1 cellular context compared by ENCODE assay signal in genomic region chr14:24874514-24875202, GRCh38.
A peak's percentile ranks its signal among the peaks of the same experiment; 100 is the strongest.
TF ChIP-seq lines count a peak whose summit lies in the region.

No MANE protein-coding gene starts in this region.

TF ChIP-seq in HepG2, 621 proteins besides CTCF, POLR2A, EP300 and RAD21 (continued from another document and continues in another):
- TF ChIP-seq ARID5B (CRISPR knock-in tag; IDR thresholded peaks at IDR 0.05) (peak; percentile 92), FOXO1 (CRISPR knock-in tag; IDR thresholded peaks at IDR 0.05) (peak; percentile 74; the same call in 1 of the 2 replicates), ZNF766 (CRISPR knock-in tag; IDR thresholded peaks at IDR 0.05; ENCODE audit: borderline replicate concordance) (peak; percentile 67; the same call in 1 of the 2 replicates), ZNF205 (CRISPR knock-in tag; IDR thresholded peaks at IDR 0.05) (0 out of 2 replicates have a peak, but pooled peaks have one; percentile 38), ZNF350 (CRISPR knock-in tag; IDR thresholded peaks at IDR 0.05; ENCODE audit: borderline replicate concordance, low read depth) (peak; percentile 22; the same call in 1 of the 2 replicates), ZMYM3 (CRISPR knock-in tag; IDR thresholded peaks at IDR 0.05) (peak; percentile 92), CBX5 (CRISPR knock-in tag; IDR thresholded peaks at IDR 0.05; ENCODE audit: borderline replicate concordance) (peak; percentile 93), FOXA3 (CRISPR knock-in tag; IDR thresholded peaks at IDR 0.05) (peak; percentile 71; the same call in 1 of the 2 replicates), FOSL2 (CRISPR knock-in tag; IDR thresholded peaks at IDR 0.05) (peak; percentile 44; the same call in 1 of the 2 replicates), ZFP82 (CRISPR knock-in tag; IDR thresholded peaks at IDR 0.05; ENCODE audit: borderline replicate concordance) (no peak), ZNF788 (CRISPR knock-in tag; IDR thresholded peaks at IDR 0.05; ENCODE audit: borderline replicate concordance) (peak; percentile 24; the same call in 1 of the 2 replicates), HNF4A (CRISPR knock-in tag; IDR thresholded peaks at IDR 0.05) (peak; percentile 99), SMAD1 (CRISPR knock-in tag; IDR thresholded peaks at IDR 0.05; ENCODE audit: borderline replicate concordance, low read depth) (0 out of 2 replicates have a peak, but pooled peaks have one; percentile 42), SAP130 (CRISPR knock-in tag; IDR thresholded peaks at IDR 0.05; ENCODE audit: low read depth) (peak; percentile 62), CEBPB (IDR thresholded peaks at IDR 0.05; ENCODE audit: borderline replicate concordance, low read depth, low read length) (no peak), ZBTB21 (CRISPR knock-in tag; IDR thresholded peaks at IDR 0.05) (no peak), ZBTB2 (CRISPR knock-in tag; IDR thresholded peaks at IDR 0.05; ENCODE audit: low read depth) (no peak), ZFX (CRISPR knock-in tag; IDR thresholded peaks at IDR 0.05; ENCODE audit: low read depth) (peak; percentile 80), KMT2A (CRISPR knock-in tag; IDR thresholded peaks at IDR 0.05) (peak; percentile 63; the same call in 1 of the 2 replicates), SAFB2 (CRISPR knock-in tag; IDR thresholded peaks at IDR 0.05; ENCODE audit: borderline replicate concordance, low read depth) (peak; percentile 55; the same call in 1 of the 2 replicates), KDM2A (CRISPR knock-in tag; IDR thresholded peaks at IDR 0.05; ENCODE audit: borderline replicate concordance, low read depth) (peak; percentile 40; the same call in 1 of the 2 replicates), ZNF614 (CRISPR knock-in tag; IDR thresholded peaks at IDR 0.05; ENCODE audit: borderline replicate concordance) (peak; percentile 72; the same call in 1 of the 2 replicates), KAT8 (CRISPR knock-in tag; IDR thresholded peaks at IDR 0.05) (peak; percentile 78; the same call in 1 of the 2 replicates), ELF1 (CRISPR knock-in tag; IDR thresholded peaks at IDR 0.05) (peak; percentile 66; the same call in 1 of the 2 replicates), MIER2 (CRISPR knock-in tag; IDR thresholded peaks at IDR 0.05) (peak; percentile 54; the same call in 1 of the 2 replicates), ZBTB7A (CRISPR knock-in tag; IDR thresholded peaks at IDR 0.05) (0 out of 2 replicates have a peak, but pooled peaks have one; percentile 26), XRCC5 (optimal IDR thresholded peaks at IDR 0.05; ENCODE audit: low read length) (peak; percentile 80), TSC22D2 (CRISPR knock-in tag; IDR thresholded peaks at IDR 0.05; ENCODE audit: borderline replicate concordance) (peak; percentile 53; the same call in 1 of the 2 replicates), ZMYM4 (CRISPR knock-in tag; IDR thresholded peaks at IDR 0.05) (peak; percentile 79), ZFY (CRISPR knock-in tag; IDR thresholded peaks at IDR 0.05) (peak; percentile 51), ELF3 (CRISPR knock-in tag; IDR thresholded peaks at IDR 0.05) (peak; percentile 84)
- TF ChIP-seq, protein P1, sequence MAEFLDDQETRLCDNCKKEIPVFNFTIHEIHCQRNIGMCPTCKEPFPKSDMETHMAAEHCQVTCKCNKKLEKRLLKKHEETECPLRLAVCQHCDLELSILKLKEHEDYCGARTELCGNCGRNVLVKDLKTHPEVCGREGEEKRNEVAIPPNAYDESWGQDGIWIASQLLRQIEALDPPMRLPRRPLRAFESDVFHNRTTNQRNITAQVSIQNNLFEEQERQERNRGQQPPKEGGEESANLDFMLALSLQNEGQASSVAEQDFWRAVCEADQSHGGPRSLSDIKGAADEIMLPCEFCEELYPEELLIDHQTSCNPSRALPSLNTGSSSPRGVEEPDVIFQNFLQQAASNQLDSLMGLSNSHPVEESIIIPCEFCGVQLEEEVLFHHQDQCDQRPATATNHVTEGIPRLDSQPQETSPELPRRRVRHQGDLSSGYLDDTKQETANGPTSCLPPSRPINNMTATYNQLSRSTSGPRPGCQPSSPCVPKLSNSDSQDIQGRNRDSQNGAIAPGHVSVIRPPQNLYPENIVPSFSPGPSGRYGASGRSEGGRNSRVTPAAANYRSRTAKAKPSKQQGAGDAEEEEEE (CRISPR knock-in tag; IDR thresholded peaks at IDR 0.05; ENCODE audit: borderline replicate concordance): peak; percentile 71; the same call in 1 of the 2 replicates
- TF ChIP-seq, protein P2, sequence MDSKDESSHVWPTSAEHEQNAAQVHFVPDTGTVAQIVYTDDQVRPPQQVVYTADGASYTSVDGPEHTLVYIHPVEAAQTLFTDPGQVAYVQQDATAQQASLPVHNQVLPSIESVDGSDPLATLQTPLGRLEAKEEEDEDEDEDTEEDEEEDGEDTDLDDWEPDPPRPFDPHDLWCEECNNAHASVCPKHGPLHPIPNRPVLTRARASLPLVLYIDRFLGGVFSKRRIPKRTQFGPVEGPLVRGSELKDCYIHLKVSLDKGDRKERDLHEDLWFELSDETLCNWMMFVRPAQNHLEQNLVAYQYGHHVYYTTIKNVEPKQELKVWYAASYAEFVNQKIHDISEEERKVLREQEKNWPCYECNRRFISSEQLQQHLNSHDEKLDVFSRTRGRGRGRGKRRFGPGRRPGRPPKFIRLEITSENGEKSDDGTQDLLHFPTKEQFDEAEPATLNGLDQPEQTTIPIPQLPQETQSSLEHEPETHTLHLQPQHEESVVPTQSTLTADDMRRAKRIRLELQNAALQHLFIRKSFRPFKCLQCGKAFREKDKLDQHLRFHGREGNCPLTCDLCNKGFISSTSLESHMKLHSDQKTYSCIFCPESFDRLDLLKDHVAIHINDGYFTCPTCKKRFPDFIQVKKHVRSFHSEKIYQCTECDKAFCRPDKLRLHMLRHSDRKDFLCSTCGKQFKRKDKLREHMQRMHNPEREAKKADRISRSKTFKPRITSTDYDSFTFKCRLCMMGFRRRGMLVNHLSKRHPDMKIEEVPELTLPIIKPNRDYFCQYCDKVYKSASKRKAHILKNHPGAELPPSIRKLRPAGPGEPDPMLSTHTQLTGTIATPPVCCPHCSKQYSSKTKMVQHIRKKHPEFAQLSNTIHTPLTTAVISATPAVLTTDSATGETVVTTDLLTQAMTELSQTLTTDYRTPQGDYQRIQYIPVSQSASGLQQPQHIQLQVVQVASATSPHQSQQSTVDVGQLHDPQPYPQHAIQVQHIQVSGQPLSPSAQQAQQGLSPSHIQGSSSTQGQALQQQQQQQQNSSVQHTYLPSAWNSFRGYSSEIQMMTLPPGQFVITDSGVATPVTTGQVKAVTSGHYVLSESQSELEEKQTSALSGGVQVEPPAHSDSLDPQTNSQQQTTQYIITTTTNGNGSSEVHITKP (CRISPR knock-in tag; IDR thresholded peaks at IDR 0.05; ENCODE audit: low read depth): no peak
- TF ChIP-seq, protein P3, sequence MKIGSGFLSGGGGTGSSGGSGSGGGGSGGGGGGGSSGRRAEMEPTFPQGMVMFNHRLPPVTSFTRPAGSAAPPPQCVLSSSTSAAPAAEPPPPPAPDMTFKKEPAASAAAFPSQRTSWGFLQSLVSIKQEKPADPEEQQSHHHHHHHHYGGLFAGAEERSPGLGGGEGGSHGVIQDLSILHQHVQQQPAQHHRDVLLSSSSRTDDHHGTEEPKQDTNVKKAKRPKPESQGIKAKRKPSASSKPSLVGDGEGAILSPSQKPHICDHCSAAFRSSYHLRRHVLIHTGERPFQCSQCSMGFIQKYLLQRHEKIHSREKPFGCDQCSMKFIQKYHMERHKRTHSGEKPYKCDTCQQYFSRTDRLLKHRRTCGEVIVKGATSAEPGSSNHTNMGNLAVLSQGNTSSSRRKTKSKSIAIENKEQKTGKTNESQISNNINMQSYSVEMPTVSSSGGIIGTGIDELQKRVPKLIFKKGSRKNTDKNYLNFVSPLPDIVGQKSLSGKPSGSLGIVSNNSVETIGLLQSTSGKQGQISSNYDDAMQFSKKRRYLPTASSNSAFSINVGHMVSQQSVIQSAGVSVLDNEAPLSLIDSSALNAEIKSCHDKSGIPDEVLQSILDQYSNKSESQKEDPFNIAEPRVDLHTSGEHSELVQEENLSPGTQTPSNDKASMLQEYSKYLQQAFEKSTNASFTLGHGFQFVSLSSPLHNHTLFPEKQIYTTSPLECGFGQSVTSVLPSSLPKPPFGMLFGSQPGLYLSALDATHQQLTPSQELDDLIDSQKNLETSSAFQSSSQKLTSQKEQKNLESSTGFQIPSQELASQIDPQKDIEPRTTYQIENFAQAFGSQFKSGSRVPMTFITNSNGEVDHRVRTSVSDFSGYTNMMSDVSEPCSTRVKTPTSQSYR (CRISPR knock-in tag; IDR thresholded peaks at IDR 0.05; ENCODE audit: borderline replicate concordance): peak; percentile 54; the same call in 1 of the 2 replicates
- TF ChIP-seq, protein P4, sequence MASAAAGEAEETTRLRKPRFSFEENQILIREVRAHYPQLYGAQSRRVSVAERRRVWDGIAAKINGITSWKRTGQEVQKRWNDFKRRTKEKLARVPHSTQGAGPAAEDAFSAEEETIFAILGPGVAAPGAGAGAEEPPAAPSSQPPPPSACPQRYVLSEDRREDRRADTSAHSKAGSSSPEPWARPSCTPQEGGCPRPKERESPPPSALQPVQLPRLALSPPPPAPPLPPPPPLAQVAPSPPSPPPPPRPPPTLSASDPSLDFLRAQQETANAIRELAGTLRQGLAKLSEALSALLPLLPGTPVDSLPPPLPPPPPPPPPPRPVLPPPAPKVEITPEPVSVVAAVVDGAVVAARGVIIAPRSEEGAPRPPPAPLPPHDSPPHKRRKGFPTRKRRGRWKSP (CRISPR knock-in tag; IDR thresholded peaks at IDR 0.05): 0 out of 2 replicates have a peak, but pooled peaks have one; percentile 40
- TF ChIP-seq, protein P5, sequence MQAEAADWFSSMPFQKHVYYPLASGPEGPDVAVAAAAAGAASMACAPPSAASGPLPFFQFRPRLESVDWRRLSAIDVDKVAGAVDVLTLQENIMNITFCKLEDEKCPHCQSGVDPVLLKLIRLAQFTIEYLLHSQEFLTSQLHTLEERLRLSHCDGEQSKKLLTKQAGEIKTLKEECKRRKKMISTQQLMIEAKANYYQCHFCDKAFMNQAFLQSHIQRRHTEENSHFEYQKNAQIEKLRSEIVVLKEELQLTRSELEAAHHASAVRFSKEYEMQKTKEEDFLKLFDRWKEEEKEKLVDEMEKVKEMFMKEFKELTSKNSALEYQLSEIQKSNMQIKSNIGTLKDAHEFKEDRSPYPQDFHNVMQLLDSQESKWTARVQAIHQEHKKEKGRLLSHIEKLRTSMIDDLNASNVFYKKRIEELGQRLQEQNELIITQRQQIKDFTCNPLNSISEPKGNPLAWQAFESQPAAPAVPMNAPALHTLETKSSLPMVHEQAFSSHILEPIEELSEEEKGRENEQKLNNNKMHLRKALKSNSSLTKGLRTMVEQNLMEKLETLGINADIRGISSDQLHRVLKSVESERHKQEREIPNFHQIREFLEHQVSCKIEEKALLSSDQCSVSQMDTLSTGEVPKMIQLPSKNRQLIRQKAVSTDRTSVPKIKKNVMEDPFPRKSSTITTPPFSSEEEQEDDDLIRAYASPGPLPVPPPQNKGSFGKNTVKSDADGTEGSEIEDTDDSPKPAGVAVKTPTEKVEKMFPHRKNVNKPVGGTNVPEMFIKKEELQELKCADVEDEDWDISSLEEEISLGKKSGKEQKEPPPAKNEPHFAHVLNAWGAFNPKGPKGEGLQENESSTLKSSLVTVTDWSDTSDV (CRISPR knock-in tag; IDR thresholded peaks at IDR 0.05): no peak
- TF ChIP-seq, protein P6, sequence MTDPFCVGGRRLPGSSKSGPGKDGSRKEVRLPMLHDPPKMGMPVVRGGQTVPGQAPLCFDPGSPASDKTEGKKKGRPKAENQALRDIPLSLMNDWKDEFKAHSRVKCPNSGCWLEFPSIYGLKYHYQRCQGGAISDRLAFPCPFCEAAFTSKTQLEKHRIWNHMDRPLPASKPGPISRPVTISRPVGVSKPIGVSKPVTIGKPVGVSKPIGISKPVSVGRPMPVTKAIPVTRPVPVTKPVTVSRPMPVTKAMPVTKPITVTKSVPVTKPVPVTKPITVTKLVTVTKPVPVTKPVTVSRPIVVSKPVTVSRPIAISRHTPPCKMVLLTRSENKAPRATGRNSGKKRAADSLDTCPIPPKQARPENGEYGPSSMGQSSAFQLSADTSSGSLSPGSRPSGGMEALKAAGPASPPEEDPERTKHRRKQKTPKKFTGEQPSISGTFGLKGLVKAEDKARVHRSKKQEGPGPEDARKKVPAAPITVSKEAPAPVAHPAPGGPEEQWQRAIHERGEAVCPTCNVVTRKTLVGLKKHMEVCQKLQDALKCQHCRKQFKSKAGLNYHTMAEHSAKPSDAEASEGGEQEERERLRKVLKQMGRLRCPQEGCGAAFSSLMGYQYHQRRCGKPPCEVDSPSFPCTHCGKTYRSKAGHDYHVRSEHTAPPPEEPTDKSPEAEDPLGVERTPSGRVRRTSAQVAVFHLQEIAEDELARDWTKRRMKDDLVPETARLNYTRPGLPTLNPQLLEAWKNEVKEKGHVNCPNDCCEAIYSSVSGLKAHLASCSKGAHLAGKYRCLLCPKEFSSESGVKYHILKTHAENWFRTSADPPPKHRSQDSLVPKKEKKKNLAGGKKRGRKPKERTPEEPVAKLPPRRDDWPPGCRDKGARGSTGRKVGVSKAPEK (CRISPR knock-in tag; IDR thresholded peaks at IDR 0.05; ENCODE audit: borderline replicate concordance): 0 out of 2 replicates have a peak, but pooled peaks have one; percentile 25
